ENCODE assay signal across 34 cellular contexts in genomic region chr3:7172996-7173395, GRCh38.
"Had no signal": no experiment of that assay in that cellular context is flagged by ENCODE, and none has a peak within 500 bp of the region (broad histone marks: within the 10 kb centered on the region; RNA-seq: fewer than 3 reads in every experiment).

No MANE protein-coding gene starts in this region.

- DNase-seq: Karpas-422, Kasumi-1, MG63, MM.1S, MV-4-11, NCI-H1048, NCI-H1092, NCI-H1092 treated with DMSO at 0.1 percent for 48 hours, NCI-H1105, NCI-H1105 treated with DMSO at 0.1 percent for 48 hours, NCI-H1417, NCI-H1417 treated with DMSO at 0.1 percent for 48 hours, NCI-H1436, NCI-H1436 treated with DMSO at 0.1 percent for 48 hours, NCI-H146, NCI-H1694, NCI-H1694 treated with DMSO at 0.1 percent for 48 hours, NCI-H187, NCI-H187 treated with DMSO at 0.1 percent for 48 hours, NCI-H1930, NCI-H2029, NCI-H2029 treated with DMSO at 0.1 percent for 48 hours, NCI-H2081, NCI-H2081 treated with DMSO at 0.1 percent for 48 hours, NCI-H2107, NCI-H2171, NCI-H2171 treated with DMSO at 0.1 percent for 48 hours, NCI-H2227 treated with DMSO at 0.1 percent for 48 hours, NCI-H226, NCI-H345, NCI-H446, NCI-H446 treated with DMSO at 0.1 percent for 48 hours, NCI-H510A had no signal

- H3K27ac ChIP-seq: KMS-11 had no signal

- H3K27me3 ChIP-seq: MG63 had no signal

- H3K9me3 ChIP-seq: MG63 had no signal

- H3K4me3 ChIP-seq: MG63 had no signal

- H3K36me3 ChIP-seq: MG63 had no signal
